ENCODE assay signal across 8 cellular contexts in the genomic region with DNA sequence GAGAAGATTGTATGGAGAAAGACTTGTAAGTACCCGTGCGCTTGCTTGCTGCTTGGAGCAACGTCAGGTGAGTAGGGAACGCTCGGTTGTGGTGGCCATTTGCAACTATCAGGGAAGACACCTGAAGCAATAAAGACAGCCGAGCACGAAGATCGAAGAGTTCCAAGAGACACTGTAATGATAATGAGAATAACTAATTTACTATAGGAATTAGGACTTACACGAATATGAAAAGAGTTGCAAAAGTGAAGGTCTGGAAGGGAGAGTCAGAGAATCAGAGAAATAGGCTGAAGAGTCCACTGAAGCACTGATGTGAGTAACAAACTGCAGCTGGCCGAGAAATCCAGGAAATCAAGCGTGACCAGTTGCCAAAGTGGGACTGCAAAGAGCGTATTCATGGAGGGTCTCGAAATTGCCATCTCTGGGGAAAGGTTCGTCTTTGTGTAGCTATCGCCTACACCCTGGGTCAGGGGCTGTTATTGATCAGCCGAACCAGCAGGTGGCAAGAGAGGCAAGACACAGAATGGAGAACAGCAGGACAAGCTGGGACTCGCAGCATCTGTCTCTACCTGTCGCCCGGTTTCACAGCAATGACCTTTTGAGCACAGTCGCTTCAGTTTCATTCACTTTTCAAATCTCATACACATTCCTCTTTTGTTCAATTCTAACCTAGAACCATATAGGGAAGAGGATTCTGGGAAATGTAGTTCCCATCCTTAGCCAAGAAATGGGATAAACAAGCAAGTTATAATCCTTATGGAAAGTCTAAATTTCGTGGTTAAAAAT. TPM values are rescaled to one million over a fixed set of nuclear protein-coding genes. Genes with fewer than 3 reads are reported as not detected.
DNase-seq lines count a peak whose midpoint lies in the region; ATAC-seq and TF ChIP-seq lines count a peak whose summit lies in the region.

No MANE protein-coding gene starts in this region.

- H3K27ac ChIP-seq in coronary artery = no peak overlapping the region

- ATAC-seq in GM19035 (IDR thresholded peaks at IDR 0.05; ENCODE audit: unreplicated experiment) = peak; percentile 99
- peak; percentile 99 for ATAC-seq in HG03342 (IDR thresholded peaks at IDR 0.05; ENCODE audit: unreplicated experiment)
- ATAC-seq in left lobe of liver = peak; percentile 99

- peak; percentile 82 for DNase-seq in AG20443 (ENCODE audit: low spot score)
- DNase-seq in NCI-H345 (lab: John Stamatoyannopoulos, UW) = peak; percentile 82
- peak; percentile 43 to 47 for DNase-seq in activated CD4-positive, alpha-beta T cell treated with anti-CD3 and anti-CD28 coated beads for 24 hours (ENCODE audit: low read depth in 2 of 2)
- DNase-seq in coronary artery (ENCODE audit: low spot score) = peak; percentile 79
- peak; percentile 79 for DNase-seq in left lobe of liver (ENCODE audit: low spot score)
- peak; percentile 50 to 60 for DNase-seq in stimulated activated CD4-positive, alpha-beta T cell treated with anti-CD3 and anti-CD28 coated beads, Interleukin-2, amount 100 ng/mL, for 48 hours

- peak; percentile 79 for TF ChIP-seq CTCF in coronary artery (IDR thresholded peaks at IDR 0.05)

- peak overlapping the region; percentile 69 for H3K4me3 ChIP-seq in coronary artery

RNA-seq across cellular contexts. Expression of a gene that starts 26.2 kb away (rescaled TPM):
- 118 TPM for total RNA-seq in left lobe of liver

RNA-seq across cellular contexts. Expression of a gene that starts 37.2 kb away (rescaled TPM):
- 23.2 TPM for total RNA-seq in left lobe of liver
